Comparison of ENCODE assay signal across 24 cellular contexts in genomic region chr14:64811676-64812075, GRCh38.
A peak's percentile ranks its signal among the peaks of the same experiment; 100 is the strongest.
DNase-seq lines count a peak whose midpoint lies in the region; ATAC-seq and TF ChIP-seq lines count a peak whose summit lies in the region.
"Had no signal": no experiment of that assay in that cellular context is flagged by ENCODE, and none has a peak within 500 bp of the region (broad histone marks: within the 10 kb centered on the region; RNA-seq: fewer than 3 reads in every experiment).

No MANE protein-coding gene starts in this region.

- no peaks in the 10 kb centered on the region for H3K9me3 ChIP-seq in left lung
- H3K9me3 ChIP-seq: colonic mucosa, HAP-1 had no signal

- ATAC-seq in left lung (peak; percentile 33), HG02759 (IDR thresholded peaks at IDR 0.05; ENCODE audit: unreplicated experiment) (no peak), GM21447 (IDR thresholded peaks at IDR 0.05; ENCODE audit: unreplicated experiment) (no peak)
- ATAC-seq: activated CD8-positive, alpha-beta T cell treated with anti-CD3 and anti-CD28 coated beads, Interleukin-2, amount 10 ng/mL, durations not matched to agents 7 days and 5 days had no signal

- TF ChIP-seq CTCF in left lung (IDR thresholded peaks at IDR 0.05): no peak

- peaks cover 0 to 6% of the 10 kb centered on the region in 2 donors for H3K27me3 ChIP-seq in left lung
- H3K27me3 ChIP-seq: cardiac muscle cell, colonic mucosa, hepatocyte had no signal

- no peak overlapping the region for H3K27ac ChIP-seq in left lung
- H3K27ac ChIP-seq: cardiac muscle cell, colonic mucosa, hepatocyte, PC-9, skin epidermis, WERI-Rb-1 had no signal

- DNase-seq in EH (ENCODE audit: low read depth): peak; percentile 41
- DNase-seq in M059J (ENCODE audit: low read depth): peak; percentile 58
- peak; percentile 50 for DNase-seq in astrocyte of the hippocampus (ENCODE audit: low read depth, low spot score)
- no peak for DNase-seq in left lung
- no peak for DNase-seq in SIG-M5 treated with dmso at 0.1 percent for 504 hours (lab: John Stamatoyannopoulos, UW; ENCODE audit: unreplicated experiment)
- no peak for DNase-seq in NCI-H748 treated with DMSO at 0.1 percent for 48 hours (lab: John Stamatoyannopoulos, UW)
- DNase-seq: activated CD8-positive, alpha-beta T cell treated with anti-CD3 and anti-CD28 coated beads, Interleukin-2, amount 10 ng/mL, durations not matched to agents 7 days and 5 days; colonic mucosa; DMS 273 treated with DMSO at 0.1 percent for 48 hours; effector CD8-positive, alpha-beta T cell; foreskin melanocyte; mammary epithelial cell; NCI-H1694 treated with DMSO at 0.1 percent for 48 hours; NK-92 treated with Interleukin-12 subunit alpha and Interleukin-12 subunit beta, amount 100 ng/mL, for 24 hours; retina; Right ventricle myocardium superior had no signal

- no peak overlapping the region for H3K4me3 ChIP-seq in left lung
- H3K4me3 ChIP-seq: cardiac muscle cell, colonic mucosa, HAP-1, hepatocyte, PC-9, skin epidermis had no signal

- H3K36me3 ChIP-seq in left lung: no peaks in the 10 kb centered on the region
- H3K36me3 ChIP-seq: cardiac muscle cell, colonic mucosa, HAP-1, WERI-Rb-1 had no signal

- peaks cover 0 to 9% of the 10 kb centered on the region in 2 donors for H3K4me1 ChIP-seq in left lung
- H3K4me1 ChIP-seq: colonic mucosa, HAP-1 had no signal

- intact Hi-C loops in left lung (cut with DNase I): no loop called here

Comparison
In these comparisons a context has a peak if more than half of its experiments do, and no peak if none do; other contexts are left out.
1. DNase-seq: peak in EH (single experiment), M059J (single experiment) and astrocyte of the hippocampus (single experiment); none in left lung (0 of 2), SIG-M5 treated with dmso at 0.1 percent for 504 hours (single experiment) and NCI-H748 treated with DMSO at 0.1 percent for 48 hours (single experiment).